17 cellular contexts compared by ENCODE assay signal in the genomic region with DNA sequence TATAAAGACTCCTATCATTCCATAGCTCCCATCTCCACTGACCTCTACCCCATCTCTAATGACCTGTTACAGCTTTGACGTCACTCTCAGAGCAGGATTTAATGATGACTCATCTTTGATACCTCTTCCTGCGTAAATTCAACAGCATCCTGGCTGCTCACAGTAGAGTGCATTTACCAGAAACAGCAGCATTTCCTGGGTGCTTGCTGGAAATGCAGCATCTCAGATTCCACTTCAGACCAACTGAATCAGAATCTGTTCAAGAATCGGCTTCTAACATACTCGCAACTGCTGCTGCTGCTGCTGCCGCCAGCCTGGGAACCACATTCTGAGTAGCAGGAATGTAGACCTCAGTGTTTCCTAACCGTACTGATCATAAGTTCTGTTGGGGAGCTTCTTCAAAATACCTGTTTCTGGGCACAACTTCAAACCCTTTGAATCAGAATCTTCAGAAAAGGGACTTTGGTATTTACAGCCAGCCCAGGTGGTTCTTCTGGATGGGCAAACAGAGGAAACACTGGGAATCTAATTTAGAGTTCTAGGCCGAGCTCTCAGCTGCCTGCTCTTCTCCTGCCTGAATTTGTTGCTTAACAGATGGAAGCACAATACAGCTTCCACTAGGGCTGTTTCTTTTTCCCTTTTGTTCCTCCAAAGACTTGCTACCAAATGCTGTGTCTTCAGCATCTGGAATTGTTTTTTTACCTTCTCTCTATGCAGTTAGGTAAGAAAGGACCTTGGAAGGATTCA.
A peak's percentile ranks its signal among the peaks of the same experiment; 100 is the strongest.
DNase-seq lines count a peak whose midpoint lies in the region; ATAC-seq and TF ChIP-seq lines count a peak whose summit lies in the region.
"Had no signal": no experiment of that assay in that cellular context is flagged by ENCODE, and none has a peak within 500 bp of the region (broad histone marks: within the 10 kb centered on the region; RNA-seq: fewer than 3 reads in every experiment).

No MANE protein-coding gene starts in this region.

- no peak for ATAC-seq in GM21825 (IDR thresholded peaks at IDR 0.05; ENCODE audit: unreplicated experiment)
- no peak for ATAC-seq in left lobe of liver
- ATAC-seq in HG03457 (IDR thresholded peaks at IDR 0.05; ENCODE audit: unreplicated experiment): no peak
- ATAC-seq: gastroesophageal sphincter had no signal

- TSS peak; percentile 87 for BruUV-seq in A673 (replicated peaks; lab: Mats Ljungman, UMichigan)

- H3K27ac ChIP-seq in A673 (ENCODE audit: low read depth, low read length, poor library complexity, severe bottlenecking): peak overlapping the region; percentile 43
- H3K27ac ChIP-seq: C4-2B, gastroesophageal sphincter, vagina had no signal

- peaks cover 10% of the 10 kb centered on the region for H3K4me1 ChIP-seq in A673 (ENCODE audit: insufficient read depth, low read length, poor library complexity, severe bottlenecking)
- H3K4me1 ChIP-seq: gastroesophageal sphincter, vagina had no signal

- CTCF ChIA-PET in A673 (lab: Charles Lee): interaction anchor here (0.6 to 0.7 kb wide), 2 partner anchors 153 to 451 kb away, joined by 4 to 5 read pairs; no protein-coding TSS in a partner anchor

- intact Hi-C loops in A673 (cut with micrococcal nuclease; ENCODE audit: unreplicated experiment): no loop called here

- no peak overlapping the region for H3K4me3 ChIP-seq in A673 (ENCODE audit: low read depth, low read length, poor library complexity, severe bottlenecking)
- H3K4me3 ChIP-seq: dorsolateral prefrontal cortex, gastroesophageal sphincter, vagina had no signal

- POLR2A ChIA-PET in A673 (lab: Charles Lee; ENCODE audit: low non-redundant PET): no interaction called here

- no peaks in the 10 kb centered on the region for H3K27me3 ChIP-seq in A673 (replicated peaks; ENCODE audit: insufficient read depth, low read depth, low read length, poor library complexity)
- H3K27me3 ChIP-seq: dorsolateral prefrontal cortex, gastroesophageal sphincter, vagina had no signal

- no peaks in the 10 kb centered on the region for H3K36me3 ChIP-seq in A673 (ENCODE audit: insufficient read depth, low read length, poor library complexity, severe bottlenecking)
- H3K36me3 ChIP-seq: gastroesophageal sphincter, vagina had no signal

- H3K9me3 ChIP-seq in A673 (ENCODE audit: low read depth, low read length, poor library complexity, severe bottlenecking): no peaks in the 10 kb centered on the region
- H3K9me3 ChIP-seq: gastroesophageal sphincter, vagina had no signal

- TF ChIP-seq CTCF in A673 (conservative IDR thresholded peaks at IDR 0.05; ENCODE audit: low read depth, low read length): no peak

- in situ Hi-C loops in SK-MEL-5 (cut with HindIII; ENCODE audit: low pct_unique_long_range_greater_than_20kb, low sequenced_read_pairs): no loop called here

- DNase-seq in A673 (ENCODE audit: low spot score) (peak; percentile 63), GM03348 (ENCODE audit: low spot score) (peak; percentile 6), SK-MEL-5 (ENCODE audit: low read depth, low spot score) (peak; percentile 34), hepatic stellate cell (ENCODE audit: low spot score) (peak; percentile 29), activated gamma-delta T cell treated with Interleukin-2 at 50 U/mL for 16 hours (no peak), left lobe of liver (ENCODE audit: low spot score) (no peak)
- DNase-seq: activated CD4-positive, CD25-positive, alpha-beta regulatory T cell; amniotic stem cell; dorsolateral prefrontal cortex; MV-4-11; NCI-H524; nephron progenitor cell had no signal

Comparison
In these comparisons a context has a peak if more than half of its experiments do, and no peak if none do; other contexts are left out.
1. DNase-seq: peak in A673 (single experiment), GM03348 (single experiment), SK-MEL-5 (single experiment) and hepatic stellate cell (single experiment); none in activated gamma-delta T cell treated with Interleukin-2 at 50 U/mL for 16 hours (single experiment) and left lobe of liver (single experiment).